Comparison of ENCODE assay signal across 8 cellular contexts in genomic region chr15:101070502-101071273, GRCh38.
A peak's percentile ranks its signal among the peaks of the same experiment; 100 is the strongest.
DNase-seq lines count a peak whose midpoint lies in the region; ATAC-seq and TF ChIP-seq lines count a peak whose summit lies in the region.

No MANE protein-coding gene starts in this region.

- TF ChIP-seq CTCF in ascending aorta (IDR thresholded peaks at IDR 0.05): no peak
- TF ChIP-seq CTCF in kidney epithelial cell (IDR thresholded peaks at IDR 0.05; ENCODE audit: insufficient read depth, low read length, poor library complexity, severe bottlenecking): no peak
- no peak for TF ChIP-seq CTCF in vagina (IDR thresholded peaks at IDR 0.05)

- H3K36me3 ChIP-seq in ascending aorta (peaks cover 5 to 12% of the 10 kb centered on the region in 2 donors), kidney epithelial cell (ENCODE audit: control insufficient read depth, insufficient read depth, low read length) (no peaks in the 10 kb centered on the region), vagina (peaks cover 0 to 3% of the 10 kb centered on the region in 2 donors)

- peak; percentile 81 for DNase-seq in AG08395 (ENCODE audit: low spot score)
- DNase-seq in KBM-7: peak; percentile 23
- no peak for DNase-seq in ascending aorta (ENCODE audit: low spot score in 2 of 2)
- DNase-seq in kidney epithelial cell (ENCODE audit: low read depth): peak; percentile 47
- DNase-seq in vagina (ENCODE audit: extremely low spot score in 2 of 2): no peak
- no peak for DNase-seq in NCI-H524 treated with DMSO at 0.1 percent for 48 hours (lab: John Stamatoyannopoulos, UW)
- DNase-seq in putamen (ENCODE audit: low spot score): no peak

- peaks cover 0 to 14% of the 10 kb centered on the region in 2 donors for H3K4me1 ChIP-seq in ascending aorta
- H3K4me1 ChIP-seq in vagina: peaks cover 19% of the 10 kb centered on the region

- TF ChIP-seq POLR2A in vagina (IDR thresholded peaks at IDR 0.05): no peak

- H3K9me3 ChIP-seq in ascending aorta (no peaks in the 10 kb centered on the region), vagina (no peaks in the 10 kb centered on the region)

- H3K27me3 ChIP-seq in ascending aorta (no peaks in the 10 kb centered on the region), kidney epithelial cell (ENCODE audit: control insufficient read depth, insufficient read depth, low read length) (no peaks in the 10 kb centered on the region), vagina (no peaks in the 10 kb centered on the region)

- ATAC-seq in GM18909 (IDR thresholded peaks at IDR 0.05; ENCODE audit: poor library complexity, unreplicated experiment): no peak

- in situ Hi-C loops in KBM-7 (cut with MboI; ENCODE audit: low pct_unique_long_range_greater_than_20kb, low sequenced_read_pairs): no loop called here

- H3K27ac ChIP-seq in ascending aorta (peak overlapping the region; percentile 72 to 84), vagina (peak overlapping the region; percentile 66)

- H3K4me3 ChIP-seq in ascending aorta (no peak overlapping the region), kidney epithelial cell (ENCODE audit: low read depth, low read length) (no peak overlapping the region), vagina (no peak overlapping the region)

- intact Hi-C loops in ascending aorta (cut with DNase I) (no loop called here), vagina (cut with DNase I) (no loop called here)

Comparison
In these comparisons a context has a peak if more than half of its experiments do, and no peak if none do; other contexts are left out.
1. DNase-seq: peak in AG08395 (single experiment), KBM-7 (single experiment) and kidney epithelial cell (single experiment); none in ascending aorta (0 of 2), vagina (0 of 2), NCI-H524 treated with DMSO at 0.1 percent for 48 hours (single experiment) and putamen (single experiment).